ENCODE assay signal across 10 cellular contexts in the genomic region with DNA sequence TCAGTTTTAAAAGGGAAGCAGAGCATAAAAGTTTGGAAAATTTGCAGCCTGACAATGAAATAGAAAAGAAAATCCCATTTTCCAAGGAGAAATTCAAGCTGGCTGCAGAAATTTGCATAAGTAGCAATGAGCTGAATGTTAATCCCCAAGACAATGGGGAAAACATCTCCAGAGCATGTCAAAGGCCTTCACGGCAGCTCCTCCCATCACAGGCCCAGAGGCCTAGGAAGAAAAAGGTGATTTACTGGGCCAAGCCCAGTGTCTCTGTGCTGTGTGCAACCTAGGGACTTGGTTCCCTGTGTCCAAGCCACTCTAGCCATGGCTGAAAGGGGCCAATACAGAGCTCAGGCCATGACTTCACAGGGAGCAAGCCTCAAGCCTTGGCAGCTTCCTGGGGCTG. TPM values are rescaled to one million over a fixed set of nuclear protein-coding genes. Genes with fewer than 3 reads are reported as not detected.
"Had no signal": no experiment of that assay in that cellular context is flagged by ENCODE, and none has a peak within 500 bp of the region (broad histone marks: within the 10 kb centered on the region; RNA-seq: fewer than 3 reads in every experiment).

No MANE protein-coding gene starts in this region.

- H3K27ac ChIP-seq: HL-60 had no signal

- DNase-seq: GOT3, HFFc6, KBM-7 had no signal

- H3K4me1 Mint-ChIP-seq: IgD-negative memory B cell had no signal

- H3K4me1 ChIP-seq: HAP-1 had no signal

- ATAC-seq: HCT116, HepG2 had no signal

- H3K27me3 Mint-ChIP-seq: IgD-negative memory B cell had no signal

- H3K4me3 Mint-ChIP-seq: HFFc6, IgD-negative memory B cell had no signal

- H3K36me3 ChIP-seq: HAP-1 had no signal

- FAIRE-seq: H54, HepG2, HTR-8/SVneo had no signal

- H3K36me3 Mint-ChIP-seq: IgD-negative memory B cell had no signal

- H3K4me3 ChIP-seq: HAP-1 had no signal

- H3K27ac Mint-ChIP-seq: HFFc6, IgD-negative memory B cell had no signal

RNA-seq across cellular contexts. Expression of a gene that starts 26.1 kb away (rescaled TPM):
- total RNA-seq: HepG2, HFFc6 had no signal
- polyA plus RNA-seq: HepG2, IgD-negative memory B cell had no signal

RNA-seq across cellular contexts. Expression of a gene that starts 33.8 kb away (rescaled TPM):
- total RNA-seq: HepG2, HFFc6 had no signal
- polyA plus RNA-seq: HepG2, IgD-negative memory B cell had no signal

RNA-seq across cellular contexts. Expression of a gene that starts 48.3 kb away (rescaled TPM):
- total RNA-seq: HepG2, HFFc6 had no signal
- polyA plus RNA-seq: HepG2, IgD-negative memory B cell had no signal

RNA-seq across cellular contexts. Expression of a gene that starts 49.8 kb away (rescaled TPM):
- total RNA-seq: HepG2, HFFc6 had no signal
- polyA plus RNA-seq: HepG2, IgD-negative memory B cell had no signal

RNA-seq across cellular contexts. Expression of a gene that starts 52.6 kb away (rescaled TPM):
- total RNA-seq: HepG2, HFFc6 had no signal
- polyA plus RNA-seq: HepG2, IgD-negative memory B cell had no signal
